In the genomic region with DNA sequence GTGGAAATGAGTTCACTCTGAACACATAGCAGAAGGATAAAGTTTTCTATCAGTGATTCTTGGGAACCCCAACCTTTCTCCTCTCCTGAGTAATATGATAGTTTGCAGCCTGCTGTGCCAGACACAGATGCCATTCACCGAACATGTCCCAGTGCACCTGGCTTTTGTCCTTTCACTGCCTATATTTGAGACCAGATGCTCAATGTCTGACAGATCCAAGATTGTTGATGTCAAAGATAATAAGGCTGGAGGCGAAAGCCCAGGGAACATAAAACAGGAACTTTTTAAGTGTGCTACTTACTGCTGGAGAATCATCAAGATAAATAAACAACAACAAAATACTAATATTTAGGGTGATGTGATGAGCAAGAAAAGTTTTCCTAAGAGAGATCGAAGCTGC, we compare ENCODE assay signal across 14 cellular contexts.
A peak's percentile ranks its signal among the peaks of the same experiment; 100 is the strongest.
DNase-seq lines count a peak whose midpoint lies in the region; ATAC-seq lines count a peak whose summit lies in the region.
"Had no signal": no experiment of that assay in that cellular context is flagged by ENCODE, and none has a peak within 500 bp of the region (broad histone marks: within the 10 kb centered on the region; RNA-seq: fewer than 3 reads in every experiment).

No MANE protein-coding gene starts in this region.

- peak; percentile 48 for DNase-seq in COLO668 (lab: John Stamatoyannopoulos, UW; ENCODE audit: unreplicated experiment)
- DNase-seq in NCI-H1417 treated with DMSO at 0.1 percent for 48 hours (lab: John Stamatoyannopoulos, UW), result peak; percentile 28
- peak; percentile 55 for DNase-seq in NCI-H345 (lab: John Stamatoyannopoulos, UW)
- DNase-seq in SK-N-DZ (ENCODE audit: low spot score), result peak; percentile 81
- no peak for DNase-seq in occipital lobe (lab: John Stamatoyannopoulos, UW)
- DNase-seq: CD8-positive, alpha-beta T cell; DMS153; HFFc6; NCI-H2029; Right ventricle myocardium superior; T-helper 17 cell had no signal

- no peak for ATAC-seq in HG02852 (IDR thresholded peaks at IDR 0.05; ENCODE audit: unreplicated experiment)
- ATAC-seq in GM19351 (IDR thresholded peaks at IDR 0.05; ENCODE audit: unreplicated experiment), result no peak
- ATAC-seq: CD8-positive, alpha-beta T cell; Panc1; T-helper 17 cell had no signal
